ENCODE assay signal across 23 cellular contexts in genomic region chr12:129701536-129702165, GRCh38.
DNase-seq lines count a peak whose midpoint lies in the region; ATAC-seq, FAIRE-seq and TF ChIP-seq lines count a peak whose summit lies in the region.
"Had no signal": no experiment of that assay in that cellular context is flagged by ENCODE, and none has a peak within 500 bp of the region (broad histone marks: within the 10 kb centered on the region; RNA-seq: fewer than 3 reads in every experiment).

No MANE protein-coding gene starts in this region.

- H3K27me3 ChIP-seq in esophagus muscularis mucosa, result peaks cover 0 to 18% (median 0%) of the 10 kb centered on the region in 4 donors

- TF ChIP-seq CTCF in esophagus muscularis mucosa (IDR thresholded peaks at IDR 0.05), result no peak

- WGBS in esophagus muscularis mucosa, result 61% methylated on average over 12 of the region's 16 CpGs

- H3K4me1 ChIP-seq in esophagus muscularis mucosa, result peaks cover 0 to 7% (median 4%) of the 10 kb centered on the region in 4 donors
- H3K4me1 ChIP-seq: A549 had no signal

- peaks cover 0 to 17% (median 12%) of the 10 kb centered on the region in 4 donors for H3K9me3 ChIP-seq in esophagus muscularis mucosa
- H3K9me3 ChIP-seq: A549 had no signal

- H3K36me3 ChIP-seq in esophagus muscularis mucosa, result no peaks in the 10 kb centered on the region

- DNase-seq in Daoy (ENCODE audit: low read depth) (peak; percentile 39), NCI-H748 treated with DMSO at 0.1 percent for 48 hours (lab: John Stamatoyannopoulos, UW) (peak; percentile 9), esophagus muscularis mucosa (ENCODE audit: extremely low spot score) (peak; percentile 79), left lobe of liver (ENCODE audit: low spot score) (no peak), frontal cortex (ENCODE audit: low spot score in 2 of 2) (no peak), DMS79 (lab: John Stamatoyannopoulos, UW) (no peak)
- DNase-seq: CD4-positive, CD25-positive, alpha-beta regulatory T cell; DND-41; GOT3; Karpas-422; NCI-H1417 treated with DMSO at 0.1 percent for 48 hours; NCI-H187; NCI-H446 treated with DMSO at 0.1 percent for 48 hours; NCI-H526 treated with DMSO at 0.1 percent for 48 hours; NK-92 treated with Interleukin-12 subunit alpha and Interleukin-12 subunit beta, amount 100 ng/mL, for 24 hours; SIG-M5; SK-N-SH had no signal

- TF ChIP-seq POLR2A in esophagus muscularis mucosa (IDR thresholded peaks at IDR 0.05; ENCODE audit: low read depth), result no peak

- no peak for FAIRE-seq in frontal cortex (lab: Jason Lieb, UNC)
- FAIRE-seq: A549, GM12891 had no signal

- no peak for TF ChIP-seq EP300 in esophagus muscularis mucosa (IDR thresholded peaks at IDR 0.05)

- no peak overlapping the region for H3K4me3 ChIP-seq in esophagus muscularis mucosa
- H3K4me3 ChIP-seq: A549 had no signal

- intact Hi-C loops in esophagus muscularis mucosa (cut with DNase I), result no loop called here

- ATAC-seq in left lobe of liver, result peak; percentile 13
- no peak for ATAC-seq in HG02642 (IDR thresholded peaks at IDR 0.05; ENCODE audit: poor library complexity, unreplicated experiment)
- ATAC-seq in HG03159 (IDR thresholded peaks at IDR 0.05; ENCODE audit: unreplicated experiment), result no peak
- ATAC-seq: A549, HCT116 had no signal

- no peak overlapping the region for H3K27ac ChIP-seq in esophagus muscularis mucosa (replicated peaks in 1 of 4)
- H3K27ac ChIP-seq: A549, RWPE1 had no signal

Comparison
In these comparisons a context has a peak if more than half of its experiments do, and no peak if none do; other contexts are left out.
1. DNase-seq: peak in Daoy (single experiment), NCI-H748 treated with DMSO at 0.1 percent for 48 hours (single experiment) and esophagus muscularis mucosa (single experiment); none in left lobe of liver (single experiment), frontal cortex (0 of 2) and DMS79 (single experiment).